ENCODE assay signal across 9 cellular contexts in genomic region chr12:103495158-103495782, GRCh38. TPM values are rescaled to one million over a fixed set of nuclear protein-coding genes. Genes with fewer than 3 reads are reported as not detected.
DNase-seq lines count a peak whose midpoint lies in the region; ATAC-seq, FAIRE-seq and TF ChIP-seq lines count a peak whose summit lies in the region.
"Had no signal": no experiment of that assay in that cellular context is flagged by ENCODE, and none has a peak within 500 bp of the region (broad histone marks: within the 10 kb centered on the region; RNA-seq: fewer than 3 reads in every experiment).

No MANE protein-coding gene starts in this region.

- H3K4me1 ChIP-seq in A549 (peaks cover 14% of the 10 kb centered on the region; the same call in 2 of the 3 replicates), SK-N-SH (ENCODE audit: control insufficient read depth in 1 of 2, insufficient read depth in 2 of 2, low read depth in 1 of 2, low read length in 1 of 2) (peaks cover 0 to 7% of the 10 kb centered on the region in 2 experiments; a peak in 1 of 4 replicates), adrenal gland (replicated peaks in 1 of 2) (peaks cover 0 to 8% of the 10 kb centered on the region in 2 donors)

- no peaks in the 10 kb centered on the region for H3K9me2 ChIP-seq in SK-N-SH

- no peak for FAIRE-seq in A549 (lab: Jason Lieb, UNC)

- TF ChIP-seq POLR2A in A549 (IDR thresholded peaks at IDR 0.05; ENCODE audit: low read length) (no peak), adrenal gland (IDR thresholded peaks at IDR 0.05) (no peak), erythroblast (IDR thresholded peaks at IDR 0.05; ENCODE audit: low read length) (no peak)

- TF ChIP-seq CTCF in A549 (IDR thresholded peaks at IDR 0.05) (no peak), SK-N-SH (IDR thresholded peaks at IDR 0.05) (no peak), adrenal gland (IDR thresholded peaks at IDR 0.05) (no peak), kidney epithelial cell (IDR thresholded peaks at IDR 0.05; ENCODE audit: insufficient read depth, low read length, poor library complexity, severe bottlenecking) (no peak)

- no peaks in the 10 kb centered on the region for H4K20me1 ChIP-seq in SK-N-SH (ENCODE audit: insufficient read depth)

- TF ChIP-seq RAD21 in A549 (conservative IDR thresholded peaks at IDR 0.05 in 1 of 2, IDR thresholded peaks at IDR 0.05 in 1 of 2) (no peak), SK-N-SH (IDR thresholded peaks at IDR 0.05; ENCODE audit: low read length) (no peak)

- no peak overlapping the region for H3K9ac ChIP-seq in SK-N-SH

- CTCF ChIA-PET in A549 (lab: Yijun Ruan, JAX): interaction anchor here (0.6 to 9.8 kb wide), 4 partner anchors 51 to 612 kb away, joined by 3 to 134 read pairs (median 3); no protein-coding TSS in a partner anchor
- CTCF ChIA-PET in SK-N-SH (lab: Yijun Ruan, JAX): interaction anchor here (0.9 to 3.9 kb wide), 3 partner anchors 13 to 547 kb away, joined by 5 to 32 read pairs (median 13); no protein-coding TSS in a partner anchor

- no peak for TF ChIP-seq EP300 in A549 (IDR thresholded peaks at IDR 0.05)
- no peak for TF ChIP-seq EP300 in SK-N-SH (IDR thresholded peaks at IDR 0.05; ENCODE audit: borderline replicate concordance in 1 of 2, low read depth in 1 of 2, low read length in 1 of 2)

- H3K36me3 ChIP-seq in SK-N-SH (replicated peaks in 1 of 2; ENCODE audit: control insufficient read depth in 1 of 2, insufficient read depth in 2 of 2, low read length in 1 of 2) (no peaks in the 10 kb centered on the region), adrenal gland (replicated peaks in 1 of 2) (no peaks in the 10 kb centered on the region), kidney epithelial cell (ENCODE audit: control insufficient read depth, insufficient read depth, low read length) (no peaks in the 10 kb centered on the region)
- H3K36me3 ChIP-seq: thyroid gland had no signal

- 0 out of 2 replicates have a peak overlapping the region, but pooled peaks have one; percentile 23 for H2AFZ ChIP-seq in SK-N-SH (ENCODE audit: low read depth)

- H3K4me3 ChIP-seq in A549 (peak overlapping the region; percentile 54), SK-N-SH (ENCODE audit: low read depth in 2 of 2, low read length in 1 of 2) (peak overlapping the region; percentile 46 to 56; a peak in 3 of 4 replicates), adrenal gland (peak overlapping the region in 1 of 4 donors; percentile 49), kidney epithelial cell (ENCODE audit: low read depth, low read length) (peak overlapping the region; percentile 36)

- intact Hi-C loops in adrenal gland (cut with DNase I): no loop called here

- DNase-seq in A549 (ENCODE audit: low read depth in 1 of 2, low spot score in 1 of 2) (peak; percentile 14 to 36), SK-N-SH (peak; percentile 76), adrenal gland (peak in 4 of 7 donors; percentile 13 to 71 (median 28)), kidney epithelial cell (ENCODE audit: low read depth) (no peak), erythroblast (lab: John Stamatoyannopoulos, UW) (no peak)
- peak; percentile 36 to 38 for DNase-seq in stimulated activated CD8-positive, alpha-beta memory T cell treated with anti-CD3 and anti-CD28 coated beads, Interleukin-4, amount 100 ng/mL, for 4 hours (ENCODE audit: low read depth in 2 of 2, low spot score in 1 of 2)

- no peaks in the 10 kb centered on the region for H3K79me2 ChIP-seq in SK-N-SH (ENCODE audit: insufficient read depth)

- WGBS in A549 (ENCODE audit: missing lambda C conversion rate): 25% methylated on average over 18 of the region's 58 CpGs
- 6% methylated on average over 20 of the region's 58 CpGs for WGBS in SK-N-SH (ENCODE audit: low lambda C conversion rate)
- 1 to 3% (median 2%) methylated on average over 8 to 58 of the region's 58 CpGs for WGBS in adrenal gland, 4 donors

- H3K27me3 ChIP-seq in SK-N-SH (ENCODE audit: insufficient read depth) (no peaks in the 10 kb centered on the region), adrenal gland (peaks cover 22% of the 10 kb centered on the region), kidney epithelial cell (ENCODE audit: control insufficient read depth, insufficient read depth, low read length) (peaks cover 14% of the 10 kb centered on the region)

- H3K27ac ChIP-seq in A549 (peak overlapping the region; percentile 26 to 72; a peak in 4 of 6 replicates), SK-N-SH (ENCODE audit: low read depth in 2 of 2, low read length in 1 of 2) (peak overlapping the region in 1 of 2 experiments; percentile 58; a peak in 2 of 4 replicates), adrenal gland (no peak overlapping the region)
- H3K27ac ChIP-seq: thyroid gland had no signal

- no peaks in the 10 kb centered on the region for H3K9me3 ChIP-seq in A549
- H3K9me3 ChIP-seq in SK-N-SH: no peaks in the 10 kb centered on the region
- no peaks in the 10 kb centered on the region for H3K9me3 ChIP-seq in adrenal gland (replicated peaks in 1 of 3)
- H3K9me3 ChIP-seq: thyroid gland had no signal

- H3F3A ChIP-seq in SK-N-SH (replicated peaks; ENCODE audit: insufficient read depth): no peaks in the 10 kb centered on the region

- peak overlapping the region; percentile 86 for H3K4me2 ChIP-seq in A549
- peak overlapping the region; percentile 84 for H3K4me2 ChIP-seq in SK-N-SH

- POLR2A ChIA-PET in A549 (lab: Yijun Ruan, JAX) (no interaction called here), SK-N-SH (lab: Yijun Ruan, JAX) (no interaction called here)

- ATAC-seq in A549 (peak; percentile 81 to 84), GM19438 (IDR thresholded peaks at IDR 0.05; ENCODE audit: low read depth, unreplicated experiment) (peak; percentile 83), HG03520 (IDR thresholded peaks at IDR 0.05; ENCODE audit: unreplicated experiment) (peak; percentile 52)

TF ChIP-seq in A549, 52 proteins besides CTCF, POLR2A, EP300 and RAD21 (continues in another document):
- TF ChIP-seq RCOR1 (IDR thresholded peaks at IDR 0.05; ENCODE audit: low read depth, low read length) (no peak), EHF (CRISPR knock-in tag; IDR thresholded peaks at IDR 0.05) (no peak), MAZ (IDR thresholded peaks at IDR 0.05; ENCODE audit: borderline replicate concordance, low read depth, low read length) (no peak)

TF ChIP-seq in SK-N-SH, 30 proteins besides CTCF, POLR2A, EP300 and RAD21:
- TF ChIP-seq YY1 (IDR thresholded peaks at IDR 0.05; ENCODE audit: low read depth) (no peak), NFIC (IDR thresholded peaks at IDR 0.05; ENCODE audit: borderline replicate concordance) (no peak), MXI1 (IDR thresholded peaks at IDR 0.05; ENCODE audit: low read depth, low read length) (no peak), FOSL2 (IDR thresholded peaks at IDR 0.05; ENCODE audit: borderline replicate concordance, low read depth) (no peak)

RNA-seq across cellular contexts. Expression of gene C12orf42, which starts 0.5 kb away (rescaled TPM):
- polyA plus RNA-seq in A549 (2011; rRNA removed): not detected in 2 replicates
- not detected in 2 replicates for polyA plus RNA-seq in A549 (2012; cell fraction: cytosol; rRNA removed)
- polyA plus RNA-seq in A549 (2012; cell fraction: nucleus; rRNA removed): 0.04 TPM in 1 of 2 replicates, not detected in the other
- polyA plus RNA-seq in A549 (2017; fragmentation: RNase III; extraction: RNeasy Plus Mini Kit Qiagen cat#74134 plus additional on column Dnase treatment): not detected in 3 replicates
- polyA minus RNA-seq in A549 (2011; rRNA and poly(A)+ RNA removed): not detected in 2 replicates
- not detected in 2 replicates for polyA plus RNA-seq in SK-N-SH (2012; rRNA removed)
- not detected in 2 replicates for polyA plus RNA-seq in SK-N-SH (2012; cell fraction: cytosol; rRNA removed)
- not detected in 2 replicates for polyA plus RNA-seq in SK-N-SH (2012; cell fraction: nucleus; rRNA removed)
- not detected for total RNA-seq in adrenal gland
- polyA plus RNA-seq in adrenal gland: under 1 TPM in 1 of 3 donors, not detected in 2; 0.07 TPM
- total RNA-seq in kidney epithelial cell: not detected in 2 replicates
- total RNA-seq: thyroid gland had no signal

Comparison
In these comparisons a context has a peak if more than half of its experiments do, and no peak if none do; other contexts are left out.
1. DNase-seq: peak in A549 (2 of 2), SK-N-SH (single experiment), adrenal gland (4 of 7) and stimulated activated CD8-positive, alpha-beta memory T cell treated with anti-CD3 and anti-CD28 coated beads, Interleukin-4, amount 100 ng/mL, for 4 hours (2 of 2); none in kidney epithelial cell (single experiment) and erythroblast (0 of 2).
2. H3K27ac ChIP-seq: peak in A549 (2 of 2); none in adrenal gland (0 of 5).
3. Peak in every context shown above with its lines, with median percentiles within 50 percentile points of each other: ATAC-seq.